Comparison of ENCODE assay signal across 1 cellular context in the genomic region with DNA sequence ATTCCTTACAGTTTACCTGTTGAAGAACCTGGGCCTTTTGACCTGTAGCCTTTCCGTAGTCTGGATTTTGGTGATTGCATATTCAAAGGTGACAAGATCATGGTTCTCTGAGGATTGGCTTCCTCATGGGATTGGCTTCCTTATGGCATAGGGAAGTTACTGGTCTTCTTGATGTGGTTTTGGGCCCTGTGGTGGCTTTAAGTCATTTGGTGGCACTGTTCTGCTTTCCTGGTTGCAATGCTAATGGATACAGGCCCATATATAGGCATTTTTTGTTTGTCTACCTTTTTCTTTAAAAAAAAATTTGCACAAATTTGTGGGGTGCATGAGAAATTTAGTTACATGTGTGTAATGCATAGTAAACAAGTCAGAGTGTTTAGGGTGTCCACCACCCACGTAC.
TF ChIP-seq lines count a peak whose summit lies in the region.

No MANE protein-coding gene starts in this region.

TF ChIP-seq in GM12878, 131 proteins besides CTCF, POLR2A, EP300 and RAD21:
- no peak for TF ChIP-seq ZNF217 (IDR thresholded peaks at IDR 0.05)
- TF ChIP-seq BCL3 (IDR thresholded peaks at IDR 0.05; ENCODE audit: borderline replicate concordance, insufficient read depth, low read depth, low read length, poor library complexity, severe bottlenecking): no peak
- TF ChIP-seq IKZF1 (conservative IDR thresholded peaks at IDR 0.05): 0 out of 2 replicates have a peak, but pooled peaks have one; percentile 27
- TF ChIP-seq STAT3 (IDR thresholded peaks at IDR 0.05; ENCODE audit: low read depth, low read length): no peak
- TF ChIP-seq NRF1 (conservative IDR thresholded peaks at IDR 0.05; ENCODE audit: low read depth, low read length): no peak
- TF ChIP-seq KAT2A (conservative IDR thresholded peaks at IDR 0.05; ENCODE audit: control insufficient read depth, low read depth, low read length): no peak
- no peak for TF ChIP-seq JUND (IDR thresholded peaks at IDR 0.05; ENCODE audit: low read depth, low read length)
- no peak for TF ChIP-seq USF2 (IDR thresholded peaks at IDR 0.05; ENCODE audit: borderline replicate concordance, low read depth, low read length)
- peak; percentile 77 for TF ChIP-seq EED (IDR thresholded peaks at IDR 0.05; ENCODE audit: low read depth)
- TF ChIP-seq SPI1 (IDR thresholded peaks at IDR 0.05; ENCODE audit: borderline replicate concordance, insufficient read depth, low read depth, low read length): peak; percentile 26; the same call in 1 of the 2 replicates
- TF ChIP-seq, protein P1, sequence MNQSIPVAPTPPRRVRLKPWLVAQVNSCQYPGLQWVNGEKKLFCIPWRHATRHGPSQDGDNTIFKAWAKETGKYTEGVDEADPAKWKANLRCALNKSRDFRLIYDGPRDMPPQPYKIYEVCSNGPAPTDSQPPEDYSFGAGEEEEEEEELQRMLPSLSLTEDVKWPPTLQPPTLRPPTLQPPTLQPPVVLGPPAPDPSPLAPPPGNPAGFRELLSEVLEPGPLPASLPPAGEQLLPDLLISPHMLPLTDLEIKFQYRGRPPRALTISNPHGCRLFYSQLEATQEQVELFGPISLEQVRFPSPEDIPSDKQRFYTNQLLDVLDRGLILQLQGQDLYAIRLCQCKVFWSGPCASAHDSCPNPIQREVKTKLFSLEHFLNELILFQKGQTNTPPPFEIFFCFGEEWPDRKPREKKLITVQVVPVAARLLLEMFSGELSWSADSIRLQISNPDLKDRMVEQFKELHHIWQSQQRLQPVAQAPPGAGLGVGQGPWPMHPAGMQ (IDR thresholded peaks at IDR 0.05; ENCODE audit: borderline replicate concordance): no peak
- peak; percentile 51; the same call in 1 of the 2 replicates for TF ChIP-seq RUNX3 (IDR thresholded peaks at IDR 0.05; ENCODE audit: low read length)
- no peak for TF ChIP-seq HCFC1 (IDR thresholded peaks at IDR 0.05; ENCODE audit: low read length)
- peak in 1 of 2 experiments; percentile 79; a peak in 1 of 4 replicates for TF ChIP-seq SRF (IDR thresholded peaks at IDR 0.05; ENCODE audit: low read depth in 2 of 2, low read length in 2 of 2)
- no peak for TF ChIP-seq ZNF24 (IDR thresholded peaks at IDR 0.05)
- no peak for TF ChIP-seq MTA3 (IDR thresholded peaks at IDR 0.05; ENCODE audit: borderline replicate concordance, low read length)
- TF ChIP-seq DPF2 (IDR thresholded peaks at IDR 0.05): no peak
- TF ChIP-seq HDAC6 (IDR thresholded peaks at IDR 0.05; ENCODE audit: unreplicated experiment): no peak
- TF ChIP-seq RFX5 (IDR thresholded peaks at IDR 0.05; ENCODE audit: low read depth, low read length): no peak
- 0 out of 4 replicates have a peak, but pooled peaks of 1 of the 2 experiments have one; percentile 24 for TF ChIP-seq IKZF2 (IDR thresholded peaks at IDR 0.05)
- no peak for TF ChIP-seq ASH2L (IDR thresholded peaks at IDR 0.05; ENCODE audit: borderline replicate concordance, low read depth)
